28 cellular contexts compared by ENCODE assay signal in the genomic region with DNA sequence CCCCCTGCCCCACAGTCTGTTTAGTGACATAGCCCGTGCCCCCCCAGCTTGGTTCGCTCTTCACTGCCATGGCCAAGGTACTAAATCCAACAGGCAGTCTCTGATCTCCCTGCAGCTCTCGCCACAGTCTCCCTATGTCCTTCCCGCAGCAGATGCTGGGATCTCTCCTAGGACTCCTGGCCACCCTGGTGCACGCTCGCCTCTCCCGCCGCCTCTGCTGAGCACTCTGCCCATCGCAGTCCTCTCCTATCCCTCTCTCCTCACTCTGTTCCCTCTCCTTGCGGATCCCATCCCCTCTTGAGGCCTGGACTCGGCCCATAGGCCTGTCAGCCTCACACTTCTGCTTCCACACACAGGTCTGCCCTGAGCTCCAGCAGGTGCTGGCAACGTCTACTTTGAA.
"Had no signal": no experiment of that assay in that cellular context is flagged by ENCODE, and none has a peak within 500 bp of the region (broad histone marks: within the 10 kb centered on the region; RNA-seq: fewer than 3 reads in every experiment).

No MANE protein-coding gene starts in this region.

- H2AFZ ChIP-seq: neural progenitor cell had no signal

- H3K9ac ChIP-seq: neural progenitor cell had no signal

- DNase-seq: naive thymus-derived CD4-positive, alpha-beta T cell; natural killer cell; nucleus accumbens; retina; right cardiac atrium; right lobe of liver; sigmoid colon; small intestine; stimulated activated CD4-positive, alpha-beta T cell treated with anti-CD3 and anti-CD28 coated beads, Interleukin-15, amount 100 ng/mL, for 24 hours; stimulated activated CD4-positive, alpha-beta T cell treated with anti-CD3 and anti-CD28 coated beads, Interleukin-2, amount 100 ng/mL, for 24 hours; stimulated activated CD4-positive, alpha-beta T cell treated with anti-CD3 and anti-CD28 coated beads, Interleukin-2, amount 100 ng/mL, for 48 hours; stimulated activated CD4-positive, alpha-beta T cell treated with anti-CD3 and anti-CD28 coated beads, Interleukin-4, amount 100 ng/mL, for 24 hours; stimulated activated naive CD4-positive, alpha-beta T cell; stimulated activated naive CD8-positive, alpha-beta T cell treated with anti-CD3 and anti-CD28 coated beads, Interleukin-15, amount 100 ng/mL, for 72 hours; stimulated activated naive CD8-positive, alpha-beta T cell treated with anti-CD3 and anti-CD28 coated beads, Interleukin-15, Interleukin-2, amounts not matched to agents 100 U/mL and 50 U/mL, for 24 hours; substantia nigra; testis; tibial artery; transverse colon had no signal

- H3K27me3 ChIP-seq: neural progenitor cell, neutrophil, pancreas, right lobe of liver, testis, transverse colon, upper lobe of left lung, vagina had no signal

- H3K4me2 ChIP-seq: neural progenitor cell had no signal

- H3K27me3 Mint-ChIP-seq: stimulated activated memory B cell treated with anti-CD40 and anti-IgM and Interleukin-4, amounts not matched to agents 10 μg/mL and 1 μg/mL and 100 μg/mL, for 72 hours had no signal

- H3K27ac ChIP-seq: neural progenitor cell, neutrophil, pancreas, prostate gland, right lobe of liver, sigmoid colon, suprapubic skin, testis, tibial artery, transverse colon, upper lobe of left lung, vagina had no signal

- H3K4me3 Mint-ChIP-seq: naive thymus-derived CD4-positive, alpha-beta T cell; natural killer cell; nephron; neural progenitor cell; stimulated activated memory B cell treated with anti-CD40 and anti-IgM and Interleukin-4, amounts not matched to agents 10 μg/mL and 1 μg/mL and 100 μg/mL, for 72 hours; stimulated activated naive CD8-positive, alpha-beta T cell treated with anti-CD3 and anti-CD28 coated beads, Interleukin-15, amount 100 ng/mL, for 72 hours had no signal

- H3K27ac Mint-ChIP-seq: natural killer cell; nephron; neural progenitor cell; stimulated activated memory B cell treated with anti-CD40 and anti-IgM and Interleukin-4, amounts not matched to agents 10 μg/mL and 1 μg/mL and 100 μg/mL, for 72 hours; stimulated activated naive CD8-positive, alpha-beta T cell treated with anti-CD3 and anti-CD28 coated beads, Interleukin-15, amount 100 ng/mL, for 72 hours had no signal

- H3K4me1 Mint-ChIP-seq: naive thymus-derived CD4-positive, alpha-beta T cell; natural killer cell; nephron; stimulated activated memory B cell treated with anti-CD40 and anti-IgM and Interleukin-4, amounts not matched to agents 10 μg/mL and 1 μg/mL and 100 μg/mL, for 72 hours; stimulated activated naive CD8-positive, alpha-beta T cell treated with anti-CD3 and anti-CD28 coated beads, Interleukin-15, amount 100 ng/mL, for 72 hours had no signal

- H3K4me3 ChIP-seq: neural progenitor cell, pancreas, prostate gland, right lobe of liver, sigmoid colon, suprapubic skin, testis, tibial artery, transverse colon, upper lobe of left lung, vagina had no signal

- H3K9me3 ChIP-seq: neutrophil, pancreas, prostate gland, right lobe of liver, suprapubic skin, testis, tibial artery, transverse colon had no signal

- H3K36me3 Mint-ChIP-seq: naive thymus-derived CD4-positive, alpha-beta T cell; natural killer cell; neural progenitor cell; stimulated activated memory B cell treated with anti-CD40 and anti-IgM and Interleukin-4, amounts not matched to agents 10 μg/mL and 1 μg/mL and 100 μg/mL, for 72 hours had no signal

- H3K36me3 ChIP-seq: neural progenitor cell, neutrophil, pancreas, prostate gland, right lobe of liver, sigmoid colon, suprapubic skin, tibial artery, transverse colon, upper lobe of left lung, vagina had no signal

- ATAC-seq: naive thymus-derived CD4-positive, alpha-beta T cell; natural killer cell; pancreas; right cardiac atrium; right lobe of liver; stimulated activated memory B cell treated with anti-CD40 and anti-IgM and Interleukin-4, amounts not matched to agents 10 μg/mL and 1 μg/mL and 100 μg/mL, for 72 hours; stimulated activated naive CD8-positive, alpha-beta T cell treated with anti-CD3 and anti-CD28 coated beads, Interleukin-15, amount 100 ng/mL, for 72 hours had no signal

- H3K9me3 Mint-ChIP-seq: natural killer cell; stimulated activated memory B cell treated with anti-CD40 and anti-IgM and Interleukin-4, amounts not matched to agents 10 μg/mL and 1 μg/mL and 100 μg/mL, for 72 hours; stimulated activated naive CD8-positive, alpha-beta T cell treated with anti-CD3 and anti-CD28 coated beads, Interleukin-15, amount 100 ng/mL, for 72 hours had no signal

- H3K4me1 ChIP-seq: pancreas, prostate gland, right lobe of liver, sigmoid colon, testis, tibial artery, transverse colon, upper lobe of left lung, vagina had no signal
